21 cellular contexts compared by ENCODE assay signal in the genomic region with DNA sequence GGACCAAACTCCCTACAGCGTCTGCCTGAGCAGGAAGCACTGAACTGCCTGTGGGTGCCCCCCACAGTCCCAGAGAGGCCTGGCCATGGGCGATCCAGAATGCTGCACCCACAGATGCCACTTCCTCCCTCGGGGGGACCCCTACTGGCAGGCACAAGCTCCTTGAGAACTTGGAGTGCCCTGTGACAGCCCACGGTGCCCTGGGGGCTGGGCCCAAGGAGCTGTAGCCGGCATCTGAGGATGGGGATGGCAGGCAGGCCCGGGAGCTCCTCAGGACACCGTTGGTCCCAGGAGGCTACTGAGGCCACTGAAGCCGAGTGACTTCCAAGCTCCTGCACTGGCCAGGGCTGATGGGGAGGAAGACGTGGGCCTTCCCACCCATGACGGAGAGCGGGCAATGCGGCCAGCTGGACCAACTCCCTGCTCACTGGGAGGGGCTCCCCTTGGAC. TPM values are rescaled to one million over a fixed set of nuclear protein-coding genes. Genes with fewer than 3 reads are reported as not detected.
DNase-seq lines count a peak whose midpoint lies in the region; ATAC-seq and TF ChIP-seq lines count a peak whose summit lies in the region.
"Had no signal": no experiment of that assay in that cellular context is flagged by ENCODE, and none has a peak within 500 bp of the region (broad histone marks: within the 10 kb centered on the region; RNA-seq: fewer than 3 reads in every experiment).

No MANE protein-coding gene starts in this region.

- no peak overlapping the region for H3K27ac Mint-ChIP-seq in activated naive CD4-positive, alpha-beta T cell treated with anti-CD3 and anti-CD28 coated beads, Interleukin-2, amount 10 ng/mL, durations not matched to agents 7 days and 5 days
- H3K27ac Mint-ChIP-seq: immature natural killer cell; T-helper 2 cell treated with Interferon-gamma antibody and Interleukin-4, amounts not matched to agents 5 μg/mL and 100 μg/mL, for 36 hours had no signal

- no peak for TF ChIP-seq POLR2A in spleen (IDR thresholded peaks at IDR 0.05)

- ATAC-seq in Right ventricle myocardium inferior = no peak
- ATAC-seq in RWPE2 (ENCODE audit: low read depth) = no peak
- ATAC-seq in left ventricle myocardium superior = no peak
- ATAC-seq in HG02884 (IDR thresholded peaks at IDR 0.05; ENCODE audit: unreplicated experiment) = no peak

- H3K27ac ChIP-seq in right atrium auricular region (no peak overlapping the region), RWPE2 (ENCODE audit: poor library complexity, severe bottlenecking) (no peak overlapping the region), spleen (no peak overlapping the region)
- H3K27ac ChIP-seq: cardiac muscle cell, transverse colon had no signal

- no peak overlapping the region for H3K4me3 Mint-ChIP-seq in activated naive CD4-positive, alpha-beta T cell treated with anti-CD3 and anti-CD28 coated beads, Interleukin-2, amount 10 ng/mL, durations not matched to agents 7 days and 5 days
- H3K4me3 Mint-ChIP-seq: immature natural killer cell; neural crest cell; T-helper 2 cell treated with Interferon-gamma antibody and Interleukin-4, amounts not matched to agents 5 μg/mL and 100 μg/mL, for 36 hours had no signal

- WGBS in spleen, 5 donors = 60 to 74% (median 68%) methylated on average over 8 to 12 of the region's 12 CpGs

- DNase-seq in Right ventricle myocardium inferior (ENCODE audit: missing footprints) (peak; percentile 48), right atrium auricular region (ENCODE audit: low spot score) (no peak), RWPE2 (ENCODE audit: low spot score) (peak; percentile 55), left ventricle myocardium superior (peak; percentile 12), spleen (peak; percentile 55), NCI-H187 treated with DMSO at 0.1 percent for 48 hours (lab: John Stamatoyannopoulos, UW) (no peak)
- DNase-seq in activated naive CD4-positive, alpha-beta T cell treated with anti-CD3 and anti-CD28 coated beads, Interleukin-2, amount 10 ng/mL, durations not matched to agents 7 days and 5 days = no peak
- DNase-seq: activated CD4-positive, alpha-beta T cell treated with anti-CD3 and anti-CD28 coated beads, Interleukin-2, amount 50 U/mL, for 1 hour; activated gamma-delta T cell; dermis blood vessel endothelial cell; immature natural killer cell; NCI-H1436; NCI-H510A; NK-92 treated with Interleukin-12 subunit alpha and Interleukin-12 subunit beta, amount 100 ng/mL, for 24 hours; stimulated activated CD4-positive, alpha-beta T cell treated with anti-CD3 and anti-CD28 coated beads, Interleukin-4, amount 100 ng/mL, for 24 hours; transverse colon had no signal

- CTCF ChIA-PET in activated naive CD4-positive, alpha-beta T cell treated with anti-CD3 and anti-CD28 coated beads, Interleukin-2, amount 10 ng/mL, durations not matched to agents 7 days and 5 days (lab: Charles Lee) = interaction anchor here (1.2 to 2.9 kb wide), 2 partner anchors 14 to 131 kb away, joined by 3 to 12 read pairs; a partner anchor contains a TSS

- H3K36me3 Mint-ChIP-seq in activated naive CD4-positive, alpha-beta T cell treated with anti-CD3 and anti-CD28 coated beads, Interleukin-2, amount 10 ng/mL, durations not matched to agents 7 days and 5 days = no peaks in the 10 kb centered on the region
- H3K36me3 Mint-ChIP-seq: immature natural killer cell had no signal

- H3K4me1 ChIP-seq in right atrium auricular region (peaks cover 0 to 17% of the 10 kb centered on the region in 2 donors), RWPE2 (ENCODE audit: insufficient read depth, poor library complexity, severe bottlenecking) (peaks cover 6% of the 10 kb centered on the region), spleen (peaks cover 0 to 14% (median 7%) of the 10 kb centered on the region in 6 donors)

- no peaks in the 10 kb centered on the region for H3K27me3 Mint-ChIP-seq in activated naive CD4-positive, alpha-beta T cell treated with anti-CD3 and anti-CD28 coated beads, Interleukin-2, amount 10 ng/mL, durations not matched to agents 7 days and 5 days

- H3K9me3 ChIP-seq in right atrium auricular region = no peaks in the 10 kb centered on the region
- H3K9me3 ChIP-seq in RWPE2 (ENCODE audit: severe bottlenecking) = no peaks in the 10 kb centered on the region
- no peaks in the 10 kb centered on the region for H3K9me3 ChIP-seq in spleen
- H3K9me3 ChIP-seq: transverse colon had no signal

- TF ChIP-seq CTCF in right atrium auricular region (IDR thresholded peaks at IDR 0.05) (no peak), RWPE2 (IDR thresholded peaks at IDR 0.05; ENCODE audit: poor library complexity, severe bottlenecking) (no peak), spleen (IDR thresholded peaks at IDR 0.05 in 8 of 11, conservative IDR thresholded peaks at IDR 0.05 in 3 of 11) (no peak)

- no peaks in the 10 kb centered on the region for H3K9me3 Mint-ChIP-seq in activated naive CD4-positive, alpha-beta T cell treated with anti-CD3 and anti-CD28 coated beads, Interleukin-2, amount 10 ng/mL, durations not matched to agents 7 days and 5 days
- H3K9me3 Mint-ChIP-seq: immature natural killer cell; neural crest cell; T-helper 2 cell treated with Interferon-gamma antibody and Interleukin-4, amounts not matched to agents 5 μg/mL and 100 μg/mL, for 36 hours had no signal

- H3K27me3 ChIP-seq in right atrium auricular region = no peaks in the 10 kb centered on the region
- H3K27me3 ChIP-seq in RWPE2 (ENCODE audit: insufficient read depth, poor library complexity, severe bottlenecking) = no peaks in the 10 kb centered on the region
- H3K27me3 ChIP-seq in spleen (replicated peaks in 1 of 7) = no peaks in the 10 kb centered on the region
- H3K27me3 ChIP-seq: cardiac muscle cell, transverse colon had no signal

- H3K36me3 ChIP-seq in right atrium auricular region (no peaks in the 10 kb centered on the region), RWPE2 (ENCODE audit: low read depth) (no peaks in the 10 kb centered on the region), spleen (peaks cover 0 to 4% (median 0%) of the 10 kb centered on the region in 6 donors)
- H3K36me3 ChIP-seq: cardiac muscle cell, transverse colon had no signal

- H3K4me3 ChIP-seq in right atrium auricular region (no peak overlapping the region), RWPE2 (ENCODE audit: severe bottlenecking) (no peak overlapping the region), spleen (no peak overlapping the region)
- H3K4me3 ChIP-seq: cardiac muscle cell, transverse colon had no signal

- intact Hi-C loops in Right ventricle myocardium inferior (cut with DNase I) (no loop called here), left ventricle myocardium superior (cut with micrococcal nuclease) (no loop called here), spleen (cut with DNase I; ENCODE audit: low total_unique reads) (no loop called here)

- no peaks in the 10 kb centered on the region for H3K4me1 Mint-ChIP-seq in activated naive CD4-positive, alpha-beta T cell treated with anti-CD3 and anti-CD28 coated beads, Interleukin-2, amount 10 ng/mL, durations not matched to agents 7 days and 5 days
- H3K4me1 Mint-ChIP-seq: immature natural killer cell had no signal

RNA-seq across cellular contexts. Expression of a gene that starts 15.1 kb away (rescaled TPM):
- total RNA-seq in Right ventricle myocardium inferior (45.3 TPM), right atrium auricular region (100 to 1,000 TPM in 1 of 2 donors, 10 to 100 TPM in 1; 37.9 to 131 TPM), left ventricle myocardium superior (50.8 TPM), spleen (10 to 100 TPM in 5 of 7 donors, 1 to 10 TPM in 2; 6.6 to 52.3 (median 13.1) TPM)
- polyA plus RNA-seq in spleen = 1 to 10 TPM; 2.9 to 7.9 (median 3.3) TPM
- total RNA-seq: Calu3 had no signal

RNA-seq across cellular contexts. Expression of a gene that starts 34.5 kb away (rescaled TPM):
- total RNA-seq in Right ventricle myocardium inferior (40.4 TPM), right atrium auricular region (10 to 100 TPM; 36.7 to 41.0 TPM), left ventricle myocardium superior (42.0 TPM), spleen (10 to 100 TPM; 13.8 to 19.2 (median 16.6) TPM)
- 10 to 100 TPM in 2 of 3 donors, 1 to 10 TPM in 1; 8.5 to 13.7 (median 10.3) TPM for polyA plus RNA-seq in spleen

Comparison
In these comparisons a context has a peak if more than half of its experiments do, and no peak if none do; other contexts are left out.
1. DNase-seq: peak in Right ventricle myocardium inferior (single experiment), RWPE2 (single experiment), left ventricle myocardium superior (single experiment) and spleen (single experiment); none in right atrium auricular region (single experiment), activated naive CD4-positive, alpha-beta T cell treated with anti-CD3 and anti-CD28 coated beads, Interleukin-2, amount 10 ng/mL, durations not matched to agents 7 days and 5 days (single experiment) and NCI-H187 treated with DMSO at 0.1 percent for 48 hours (single experiment).